19 cellular contexts compared by ENCODE assay signal in genomic region chr22:47196493-47196849, GRCh38.
"Had no signal": no experiment of that assay in that cellular context is flagged by ENCODE, and none has a peak within 500 bp of the region (broad histone marks: within the 10 kb centered on the region; RNA-seq: fewer than 3 reads in every experiment).

No MANE protein-coding gene starts in this region.

- H3K27me3 Mint-ChIP-seq: activated B cell treated with CpG ODN at 0.5 μM for 24 hours; activated naive CD4-positive, alpha-beta T cell treated with anti-CD3 and anti-CD28 coated beads, Interleukin-2, amount 10 ng/mL, durations not matched to agents 7 days and 5 days; activated naive CD8-positive, alpha-beta T cell treated with anti-CD3 and anti-CD28 coated beads, Interleukin-2, amount 10 ng/mL, durations not matched to agents 7 days and 5 days; memory B cell had no signal

- H3K27ac Mint-ChIP-seq: activated B cell treated with CpG ODN at 0.5 μM for 24 hours; activated naive CD4-positive, alpha-beta T cell treated with anti-CD3 and anti-CD28 coated beads, Interleukin-2, amount 10 ng/mL, durations not matched to agents 7 days and 5 days; activated naive CD8-positive, alpha-beta T cell treated with anti-CD3 and anti-CD28 coated beads, Interleukin-2, amount 10 ng/mL, durations not matched to agents 7 days and 5 days; brain; memory B cell; stimulated activated naive B cell treated with anti-CD40 and anti-IgM and Interleukin-4, amounts not matched to agents 10 μg/mL and 1 μg/mL and 100 μg/mL, for 72 hours; T-helper 2 cell treated with Interferon-gamma antibody and Interleukin-4, amounts not matched to agents 5 μg/mL and 100 μg/mL, for 36 hours had no signal

- H3K9me3 Mint-ChIP-seq: activated B cell treated with CpG ODN at 0.5 μM for 24 hours; activated naive CD4-positive, alpha-beta T cell treated with anti-CD3 and anti-CD28 coated beads, Interleukin-2, amount 10 ng/mL, durations not matched to agents 7 days and 5 days; activated naive CD8-positive, alpha-beta T cell treated with anti-CD3 and anti-CD28 coated beads, Interleukin-2, amount 10 ng/mL, durations not matched to agents 7 days and 5 days; memory B cell; nephron; stimulated activated naive B cell treated with anti-CD40 and anti-IgM and Interleukin-4, amounts not matched to agents 10 μg/mL and 1 μg/mL and 100 μg/mL, for 72 hours; T-helper 2 cell treated with Interferon-gamma antibody and Interleukin-4, amounts not matched to agents 5 μg/mL and 100 μg/mL, for 36 hours had no signal

- H3K4me3 ChIP-seq: ascending aorta, heart right ventricle, tibial nerve, uterus had no signal

- DNase-seq: activated B cell treated with CpG ODN at 0.5 μM for 24 hours; activated CD4-positive, alpha-beta T cell treated with anti-CD3 and anti-CD28 coated beads, Interleukin-2, amount 50 U/mL, for 1 hour; activated naive CD4-positive, alpha-beta T cell treated with anti-CD3 and anti-CD28 coated beads, Interleukin-2, amount 10 ng/mL, durations not matched to agents 7 days and 5 days; activated naive CD8-positive, alpha-beta T cell treated with anti-CD3 and anti-CD28 coated beads, Interleukin-2, amount 10 ng/mL, durations not matched to agents 7 days and 5 days; caudate nucleus; cortex of kidney; foreskin keratinocyte; heart right ventricle; stimulated activated CD4-positive, alpha-beta T cell treated with anti-CD3 and anti-CD28 coated beads, Interleukin-15, amount 100 ng/mL, for 24 hours; stimulated activated naive B cell treated with anti-CD40 and anti-IgM and Interleukin-4, amounts not matched to agents 10 μg/mL and 1 μg/mL and 100 μg/mL, for 72 hours; T-helper 1 cell; uterus had no signal

- H3K36me3 ChIP-seq: ascending aorta, heart right ventricle, tibial nerve, uterus had no signal

- H3K4me3 Mint-ChIP-seq: activated B cell treated with CpG ODN at 0.5 μM for 24 hours; activated naive CD4-positive, alpha-beta T cell treated with anti-CD3 and anti-CD28 coated beads, Interleukin-2, amount 10 ng/mL, durations not matched to agents 7 days and 5 days; activated naive CD8-positive, alpha-beta T cell treated with anti-CD3 and anti-CD28 coated beads, Interleukin-2, amount 10 ng/mL, durations not matched to agents 7 days and 5 days; brain; memory B cell; nephron; stimulated activated naive B cell treated with anti-CD40 and anti-IgM and Interleukin-4, amounts not matched to agents 10 μg/mL and 1 μg/mL and 100 μg/mL, for 72 hours; T-helper 2 cell treated with Interferon-gamma antibody and Interleukin-4, amounts not matched to agents 5 μg/mL and 100 μg/mL, for 36 hours had no signal

- H3K4me1 ChIP-seq: ascending aorta, foreskin keratinocyte, uterus had no signal

- H3K27ac ChIP-seq: ascending aorta, foreskin keratinocyte, heart right ventricle, tibial nerve, uterus had no signal

- ATAC-seq: esophagus mucosa; heart right ventricle; stimulated activated naive B cell treated with anti-CD40 and anti-IgM and Interleukin-4, amounts not matched to agents 10 μg/mL and 1 μg/mL and 100 μg/mL, for 72 hours had no signal

- H3K36me3 Mint-ChIP-seq: activated naive CD4-positive, alpha-beta T cell treated with anti-CD3 and anti-CD28 coated beads, Interleukin-2, amount 10 ng/mL, durations not matched to agents 7 days and 5 days; activated naive CD8-positive, alpha-beta T cell treated with anti-CD3 and anti-CD28 coated beads, Interleukin-2, amount 10 ng/mL, durations not matched to agents 7 days and 5 days; brain; stimulated activated naive B cell treated with anti-CD40 and anti-IgM and Interleukin-4, amounts not matched to agents 10 μg/mL and 1 μg/mL and 100 μg/mL, for 72 hours had no signal

- H3K4me1 Mint-ChIP-seq: activated B cell treated with CpG ODN at 0.5 μM for 24 hours; activated naive CD4-positive, alpha-beta T cell treated with anti-CD3 and anti-CD28 coated beads, Interleukin-2, amount 10 ng/mL, durations not matched to agents 7 days and 5 days; activated naive CD8-positive, alpha-beta T cell treated with anti-CD3 and anti-CD28 coated beads, Interleukin-2, amount 10 ng/mL, durations not matched to agents 7 days and 5 days had no signal

- H3K9me3 ChIP-seq: ascending aorta, heart right ventricle, tibial nerve, uterus had no signal

- H3K27me3 ChIP-seq: ascending aorta, foreskin keratinocyte, tibial nerve, uterus had no signal
